25 cellular contexts compared by ENCODE assay signal in genomic region chr13:19117913-19118739, GRCh38.
"Had no signal": no experiment of that assay in that cellular context is flagged by ENCODE, and none has a peak within 500 bp of the region (broad histone marks: within the 10 kb centered on the region; RNA-seq: fewer than 3 reads in every experiment).

No MANE protein-coding gene starts in this region.

- H3K27me3 ChIP-seq: body of pancreas, cardiac muscle cell, foreskin keratinocyte, sigmoid colon, stomach, suprapubic skin, transverse colon, uterus had no signal

- H3K9me3 Mint-ChIP-seq: activated CD8-positive, alpha-beta T cell treated with anti-CD3 and anti-CD28 coated beads for 36 hours had no signal

- H3K27ac Mint-ChIP-seq: activated CD4-positive, alpha-beta T cell treated with anti-CD3 and anti-CD28 coated beads, Interleukin-2, amount 10 ng/mL, durations not matched to agents 7 days and 5 days; activated CD8-positive, alpha-beta memory T cell treated with anti-CD3 and anti-CD28 coated beads, Interleukin-2, amount 10 ng/mL, durations not matched to agents 7 days and 5 days; activated CD8-positive, alpha-beta T cell treated with anti-CD3 and anti-CD28 coated beads for 36 hours; activated naive CD8-positive, alpha-beta T cell treated with anti-CD3 and anti-CD28 coated beads, Interleukin-2, amount 50 U/mL, for 24 hours; dendritic cell treated with granulocyte-macrophage colony-stimulating factor and Interleukin-4, amounts not matched to agents 40 ng/mL and 50 ng/mL, for 4 days; stimulated activated memory B cell treated with anti-CD40 and anti-IgM and Interleukin-4, amounts not matched to agents 10 μg/mL and 1 μg/mL and 100 μg/mL, for 72 hours had no signal

- H3K36me3 ChIP-seq: cardiac muscle cell, lower lobe of right lung, sigmoid colon, stomach, suprapubic skin, transverse colon, uterus had no signal

- H3K27me3 Mint-ChIP-seq: activated CD4-positive, alpha-beta T cell treated with anti-CD3 and anti-CD28 coated beads, Interleukin-2, amount 10 ng/mL, durations not matched to agents 7 days and 5 days; activated CD8-positive, alpha-beta memory T cell treated with anti-CD3 and anti-CD28 coated beads, Interleukin-2, amount 10 ng/mL, durations not matched to agents 7 days and 5 days; activated CD8-positive, alpha-beta T cell treated with anti-CD3 and anti-CD28 coated beads for 36 hours; activated naive CD8-positive, alpha-beta T cell treated with anti-CD3 and anti-CD28 coated beads, Interleukin-2, amount 50 U/mL, for 24 hours; dendritic cell treated with granulocyte-macrophage colony-stimulating factor and Interleukin-4, amounts not matched to agents 40 ng/mL and 50 ng/mL, for 4 days; naive B cell; stimulated activated memory B cell treated with anti-CD40 and anti-IgM and Interleukin-4, amounts not matched to agents 10 μg/mL and 1 μg/mL and 100 μg/mL, for 72 hours had no signal

- H3K27ac ChIP-seq: body of pancreas, cardiac muscle cell, foreskin keratinocyte, lower lobe of right lung, sigmoid colon, stomach, suprapubic skin, transverse colon, uterus had no signal

- FAIRE-seq: endometrium, kidney had no signal

- H3K36me3 Mint-ChIP-seq: activated CD8-positive, alpha-beta memory T cell treated with anti-CD3 and anti-CD28 coated beads, Interleukin-2, amount 10 ng/mL, durations not matched to agents 7 days and 5 days; stimulated activated memory B cell treated with anti-CD40 and anti-IgM and Interleukin-4, amounts not matched to agents 10 μg/mL and 1 μg/mL and 100 μg/mL, for 72 hours had no signal

- H3K4me1 ChIP-seq: body of pancreas, foreskin keratinocyte, lower lobe of right lung, sigmoid colon, stomach, suprapubic skin, transverse colon, uterus had no signal

- ATAC-seq: activated CD8-positive, alpha-beta memory T cell treated with anti-CD3 and anti-CD28 coated beads, Interleukin-2, amount 10 ng/mL, durations not matched to agents 7 days and 5 days; activated CD8-positive, alpha-beta T cell treated with anti-CD3 and anti-CD28 coated beads for 36 hours; activated naive CD8-positive, alpha-beta T cell treated with anti-CD3 and anti-CD28 coated beads, Interleukin-2, amount 50 U/mL, for 24 hours; body of pancreas; foreskin keratinocyte; stimulated activated memory B cell treated with anti-CD40 and anti-IgM and Interleukin-4, amounts not matched to agents 10 μg/mL and 1 μg/mL and 100 μg/mL, for 72 hours had no signal

- H3K4me3 Mint-ChIP-seq: activated CD4-positive, alpha-beta T cell treated with anti-CD3 and anti-CD28 coated beads, Interleukin-2, amount 10 ng/mL, durations not matched to agents 7 days and 5 days; activated CD8-positive, alpha-beta memory T cell treated with anti-CD3 and anti-CD28 coated beads, Interleukin-2, amount 10 ng/mL, durations not matched to agents 7 days and 5 days; activated CD8-positive, alpha-beta T cell treated with anti-CD3 and anti-CD28 coated beads for 36 hours; activated naive CD8-positive, alpha-beta T cell treated with anti-CD3 and anti-CD28 coated beads, Interleukin-2, amount 50 U/mL, for 24 hours; dendritic cell treated with granulocyte-macrophage colony-stimulating factor and Interleukin-4, amounts not matched to agents 40 ng/mL and 50 ng/mL, for 4 days; naive B cell; neural crest cell; stimulated activated memory B cell treated with anti-CD40 and anti-IgM and Interleukin-4, amounts not matched to agents 10 μg/mL and 1 μg/mL and 100 μg/mL, for 72 hours had no signal

- H3K4me3 ChIP-seq: body of pancreas, cardiac muscle cell, lower lobe of right lung, sigmoid colon, smooth muscle cell, stomach, suprapubic skin, transverse colon, uterus had no signal

- DNase-seq: activated CD4-positive, alpha-beta T cell treated with anti-CD3 and anti-CD28 coated beads, Interleukin-2, amount 10 ng/mL, durations not matched to agents 7 days and 5 days; activated CD8-positive, alpha-beta memory T cell treated with anti-CD3 and anti-CD28 coated beads, Interleukin-2, amount 10 ng/mL, durations not matched to agents 7 days and 5 days; activated CD8-positive, alpha-beta T cell treated with anti-CD3 and anti-CD28 coated beads for 36 hours; activated effector memory CD4-positive, alpha-beta T cell treated with anti-CD3 and anti-CD28 coated beads, Interleukin-2, amount 50 U/mL, for 16 hours; activated naive CD4-positive, alpha-beta T cell treated with anti-CD3 and anti-CD28 coated beads, Interleukin-2, amount 50 U/mL, for 16 hours; activated naive CD8-positive, alpha-beta T cell treated with anti-CD3 and anti-CD28 coated beads, Interleukin-2, amount 50 U/mL, for 24 hours; activated T-cell treated with anti-CD3 and anti-CD28 coated beads for 4 hours; body of pancreas; effector CD4-positive, alpha-beta T cell; foreskin keratinocyte; kidney; lower lobe of right lung; naive B cell; sigmoid colon; stimulated activated CD4-positive, alpha-beta T cell treated with anti-CD3 and anti-CD28 coated beads, Interleukin-15, amount 100 ng/mL, for 24 hours; stomach; transverse colon; uterus had no signal

- H3K9me3 ChIP-seq: body of pancreas, lower lobe of right lung, sigmoid colon, suprapubic skin, transverse colon, uterus had no signal

- H3K4me1 Mint-ChIP-seq: activated CD4-positive, alpha-beta T cell treated with anti-CD3 and anti-CD28 coated beads, Interleukin-2, amount 10 ng/mL, durations not matched to agents 7 days and 5 days; activated CD8-positive, alpha-beta memory T cell treated with anti-CD3 and anti-CD28 coated beads, Interleukin-2, amount 10 ng/mL, durations not matched to agents 7 days and 5 days; activated naive CD8-positive, alpha-beta T cell treated with anti-CD3 and anti-CD28 coated beads, Interleukin-2, amount 50 U/mL, for 24 hours; naive B cell; neural crest cell; stimulated activated memory B cell treated with anti-CD40 and anti-IgM and Interleukin-4, amounts not matched to agents 10 μg/mL and 1 μg/mL and 100 μg/mL, for 72 hours had no signal
